Comparison of ENCODE assay signal across 25 cellular contexts in genomic region chr7:116753130-116753529, GRCh38.
DNase-seq lines count a peak whose midpoint lies in the region; ATAC-seq and TF ChIP-seq lines count a peak whose summit lies in the region.
"Had no signal": no experiment of that assay in that cellular context is flagged by ENCODE, and none has a peak within 500 bp of the region (broad histone marks: within the 10 kb centered on the region; RNA-seq: fewer than 3 reads in every experiment).

No MANE protein-coding gene starts in this region.

- TF ChIP-seq CTCF in heart right ventricle (IDR thresholded peaks at IDR 0.05) (no peak), endothelial cell (IDR thresholded peaks at IDR 0.05; ENCODE audit: unreplicated experiment) (no peak)

- no peak for DNase-seq in heart right ventricle
- DNase-seq in cardiac septum (ENCODE audit: low spot score), result no peak
- DNase-seq in dermis blood vessel endothelial cell, result peak; percentile 41
- no peak for DNase-seq in endothelial cell (ENCODE audit: low spot score)
- DNase-seq in NCI-H2171 (lab: John Stamatoyannopoulos, UW), result no peak
- DNase-seq in stimulated activated naive B cell treated with anti-CD40 and anti-IgM and Interleukin-4, amounts not matched to agents 10 μg/mL and 1 μg/mL and 100 μg/mL, for 72 hours, result no peak
- no peak for DNase-seq in ACHN
- DNase-seq: 8988T; AML-193; CD4-positive, alpha-beta memory T cell; CD4-positive, CD25-positive, alpha-beta regulatory T cell; CD8-positive, alpha-beta memory T cell; COR-L47; DMS 273 treated with DMSO at 0.1 percent for 48 hours; DMS153; DMS53; DMS79; DND-41; EL; GDM1 had no signal

- H3K4me1 ChIP-seq in heart right ventricle, result peaks cover 0 to 22% (median 0%) of the 10 kb centered on the region in 9 donors
- H3K4me1 ChIP-seq in skeletal muscle tissue (ENCODE audit: control insufficient read depth in 3 of 3, insufficient read depth in 3 of 3, low read length in 3 of 3), result peaks cover 0 to 4% (median 0%) of the 10 kb centered on the region in 3 donors
- H3K4me1 ChIP-seq: BLaER1 treated with 17β-estradiol and CSF1 and Interleukin-3, amounts not matched to agents 10 nM and 100 nM had no signal

- H3K4me3 ChIP-seq in heart right ventricle (no peak overlapping the region), skeletal muscle tissue (ENCODE audit: low read length in 3 of 3) (no peak overlapping the region)
- H3K4me3 ChIP-seq: BLaER1 treated with 17β-estradiol and CSF1 and Interleukin-3, amounts not matched to agents 10 nM and 100 nM; GM12878 had no signal

- peaks cover 27% of the 10 kb centered on the region for H3K36me3 Mint-ChIP-seq in endothelial cell (ENCODE audit: low read depth, unreplicated experiment)
- H3K36me3 Mint-ChIP-seq in stimulated activated naive B cell treated with anti-CD40 and anti-IgM and Interleukin-4, amounts not matched to agents 10 μg/mL and 1 μg/mL and 100 μg/mL, for 72 hours, result peaks cover 0 to 2% of the 10 kb centered on the region in 2 donors
- H3K36me3 Mint-ChIP-seq: CD4-positive, alpha-beta memory T cell; CD4-positive, CD25-positive, alpha-beta regulatory T cell; CD8-positive, alpha-beta memory T cell had no signal

- no peaks in the 10 kb centered on the region for H3K9me3 Mint-ChIP-seq in endothelial cell (ENCODE audit: unreplicated experiment)
- H3K9me3 Mint-ChIP-seq in stimulated activated naive B cell treated with anti-CD40 and anti-IgM and Interleukin-4, amounts not matched to agents 10 μg/mL and 1 μg/mL and 100 μg/mL, for 72 hours, result peaks cover 5 to 10% of the 10 kb centered on the region in 2 donors

- in situ Hi-C loops in ACHN (cut with HindIII; ENCODE audit: low pct_ligation_motif_present, low pct_unique_long_range_greater_than_20kb, low sequenced_read_pairs), result no loop called here

- H3K27me3 ChIP-seq in heart right ventricle (no peaks in the 10 kb centered on the region), skeletal muscle tissue (ENCODE audit: control insufficient read depth in 3 of 3, insufficient read depth in 3 of 3, low read length in 3 of 3) (no peaks in the 10 kb centered on the region)
- H3K27me3 ChIP-seq: BLaER1 treated with 17β-estradiol and CSF1 and Interleukin-3, amounts not matched to agents 10 nM and 100 nM had no signal

- intact Hi-C loops in heart right ventricle (cut with DNase I) (no loop called here), cardiac septum (cut with DNase I) (no loop called here)

- H3K36me3 ChIP-seq in heart right ventricle (peaks cover 0 to 5% (median 0%) of the 10 kb centered on the region in 9 donors), skeletal muscle tissue (ENCODE audit: control insufficient read depth in 3 of 3, insufficient read depth in 3 of 3, low read length in 3 of 3) (peaks cover 0 to 4% (median 0%) of the 10 kb centered on the region in 3 donors)
- H3K36me3 ChIP-seq: BLaER1 treated with 17β-estradiol and CSF1 and Interleukin-3, amounts not matched to agents 10 nM and 100 nM had no signal

- ATAC-seq in heart right ventricle, result peak in 3 of 8 donors; percentile 56 to 77 (median 57)
- no peak for ATAC-seq in stimulated activated naive B cell treated with anti-CD40 and anti-IgM and Interleukin-4, amounts not matched to agents 10 μg/mL and 1 μg/mL and 100 μg/mL, for 72 hours (replicated peaks)
- ATAC-seq: GM12878 had no signal

- H3K27ac Mint-ChIP-seq in endothelial cell (ENCODE audit: unreplicated experiment), result peak overlapping the region; percentile 93
- no peak overlapping the region for H3K27ac Mint-ChIP-seq in stimulated activated naive B cell treated with anti-CD40 and anti-IgM and Interleukin-4, amounts not matched to agents 10 μg/mL and 1 μg/mL and 100 μg/mL, for 72 hours
- H3K27ac Mint-ChIP-seq: B cell; CD4-positive, alpha-beta memory T cell; CD4-positive, CD25-positive, alpha-beta regulatory T cell had no signal

- peak overlapping the region in 6 of 10 donors; percentile 47 to 79 (median 60) for H3K27ac ChIP-seq in heart right ventricle
- peak overlapping the region; percentile 37 for H3K27ac ChIP-seq in skeletal muscle tissue (ENCODE audit: low read depth, low read length)
- H3K27ac ChIP-seq: BLaER1 treated with 17β-estradiol and CSF1 and Interleukin-3, amounts not matched to agents 10 nM and 100 nM; C4-2B had no signal

- peaks cover 27% of the 10 kb centered on the region for H3K4me1 Mint-ChIP-seq in endothelial cell (ENCODE audit: unreplicated experiment)
- no peaks in the 10 kb centered on the region for H3K4me1 Mint-ChIP-seq in stimulated activated naive B cell treated with anti-CD40 and anti-IgM and Interleukin-4, amounts not matched to agents 10 μg/mL and 1 μg/mL and 100 μg/mL, for 72 hours
- H3K4me1 Mint-ChIP-seq: B cell; CD4-positive, alpha-beta memory T cell; CD4-positive, CD25-positive, alpha-beta regulatory T cell; CD8-positive, alpha-beta memory T cell had no signal

- 71 to 72% methylated on average over 2 of the region's 2 CpGs for WGBS in heart right ventricle, 2 donors

- H3K27me3 Mint-ChIP-seq in endothelial cell (ENCODE audit: unreplicated experiment), result peaks cover 3% of the 10 kb centered on the region
- H3K27me3 Mint-ChIP-seq in stimulated activated naive B cell treated with anti-CD40 and anti-IgM and Interleukin-4, amounts not matched to agents 10 μg/mL and 1 μg/mL and 100 μg/mL, for 72 hours, result peaks cover 28 to 40% of the 10 kb centered on the region in 2 donors

- H3K4me3 Mint-ChIP-seq in endothelial cell (ENCODE audit: unreplicated experiment), result no peak overlapping the region
- H3K4me3 Mint-ChIP-seq in stimulated activated naive B cell treated with anti-CD40 and anti-IgM and Interleukin-4, amounts not matched to agents 10 μg/mL and 1 μg/mL and 100 μg/mL, for 72 hours, result no peak overlapping the region
- H3K4me3 Mint-ChIP-seq: B cell; CD4-positive, alpha-beta memory T cell; CD4-positive, CD25-positive, alpha-beta regulatory T cell; CD8-positive, alpha-beta memory T cell had no signal

- no peak overlapping the region for H3K9ac ChIP-seq in skeletal muscle tissue (ENCODE audit: low read depth in 1 of 3, low read length in 3 of 3)
- H3K9ac ChIP-seq: BLaER1 treated with 17β-estradiol and CSF1 and Interleukin-3, amounts not matched to agents 10 nM and 100 nM had no signal

- H3K9me3 ChIP-seq in heart right ventricle (peaks cover 0 to 27% (median 0%) of the 10 kb centered on the region in 11 donors), skeletal muscle tissue (ENCODE audit: control insufficient read depth in 3 of 3, low read length in 3 of 3) (no peaks in the 10 kb centered on the region)
